In the genomic region with DNA sequence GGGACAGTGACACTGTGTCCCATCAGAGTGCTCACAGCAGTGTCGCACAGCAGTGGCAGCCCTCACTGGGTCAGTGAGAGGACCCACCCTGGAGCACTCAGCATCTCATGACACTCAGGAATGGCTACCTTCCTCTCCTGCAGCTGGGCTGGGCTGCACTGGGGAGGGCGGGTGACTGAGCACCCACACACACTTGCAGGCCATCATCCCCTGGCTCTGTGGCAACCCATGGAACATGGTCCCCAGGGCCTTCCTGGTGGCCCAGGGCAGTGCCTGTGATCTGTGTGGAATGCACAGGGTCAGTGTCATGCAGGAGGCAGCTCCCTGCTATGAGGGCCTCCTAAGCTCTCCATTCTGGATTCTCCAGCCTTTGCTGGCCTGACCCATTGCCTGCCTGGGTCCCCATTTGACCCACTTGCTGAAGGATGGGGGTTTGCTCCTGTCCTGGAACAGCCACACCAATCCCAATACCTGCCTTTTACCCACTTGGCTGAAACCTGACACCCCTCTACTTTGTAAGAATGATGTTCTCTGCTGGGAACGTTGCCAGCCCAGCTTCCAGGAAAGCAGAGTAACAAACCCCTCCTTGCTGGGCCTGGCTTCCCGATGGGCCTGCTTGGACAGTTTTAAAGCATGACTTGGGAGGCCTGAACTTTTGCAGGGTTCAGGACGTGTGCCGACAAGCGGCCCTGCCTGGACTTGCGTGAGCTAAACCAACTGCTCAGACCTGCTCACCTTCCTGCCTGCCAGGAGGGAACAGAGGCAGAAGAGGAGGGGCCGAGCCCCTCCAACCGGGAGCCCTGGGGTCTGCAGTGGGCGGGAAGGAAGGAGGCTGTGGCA, we compare ENCODE assay signal across 8 cellular contexts. TPM values are rescaled to one million over a fixed set of nuclear protein-coding genes. Genes with fewer than 3 reads are reported as not detected.
DNase-seq lines count a peak whose midpoint lies in the region; FAIRE-seq and TF ChIP-seq lines count a peak whose summit lies in the region.

No MANE protein-coding gene starts in this region.

- H3K4me1 Mint-ChIP-seq in activated CD4-positive, alpha-beta memory T cell treated with anti-CD3 and anti-CD28 coated beads, Interleukin-2, amount 10 ng/mL, durations not matched to agents 7 days and 5 days = no peaks in the 10 kb centered on the region

- H3K79me1 ChIP-seq in mesendoderm (ENCODE audit: low read length) = peaks cover 79% of the 10 kb centered on the region

- no peak for FAIRE-seq in H54 (lab: Jason Lieb, UNC)

- H3K36me3 ChIP-seq in mesendoderm (ENCODE audit: control insufficient read depth, insufficient read depth, low read length) = peaks cover 1% of the 10 kb centered on the region

- no peak overlapping the region for H2AK5ac ChIP-seq in mesendoderm (ENCODE audit: low read length)

- no peak for TF ChIP-seq CTCF in GM13976 (IDR thresholded peaks at IDR 0.05; ENCODE audit: borderline replicate concordance, control extremely low read depth, extremely low read depth, insufficient read depth, missing control alignments)

- no peak overlapping the region for H3K23ac ChIP-seq in mesendoderm (ENCODE audit: low read length)

- no peak overlapping the region for H4K8ac ChIP-seq in mesendoderm (ENCODE audit: low read depth, low read length)

- H3K27ac ChIP-seq in mesendoderm (ENCODE audit: low read depth, low read length) = no peak overlapping the region

- H2BK120ac ChIP-seq in mesendoderm (ENCODE audit: low read depth, low read length) = no peak overlapping the region

- peaks cover 99% of the 10 kb centered on the region for H3K79me2 ChIP-seq in mesendoderm (ENCODE audit: control insufficient read depth, insufficient read depth, low read length)

- H3K27me3 ChIP-seq in mesendoderm (ENCODE audit: insufficient read depth, low read length, poor library complexity) = no peaks in the 10 kb centered on the region

- POLR2A ChIA-PET in activated CD4-positive, alpha-beta memory T cell treated with anti-CD3 and anti-CD28 coated beads, Interleukin-2, amount 10 ng/mL, durations not matched to agents 7 days and 5 days (lab: Charles Lee) = no interaction called here

- no peak overlapping the region for H3K4ac ChIP-seq in mesendoderm (ENCODE audit: low read depth, low read length)

- H3K4me3 ChIP-seq in mesendoderm (ENCODE audit: low read length) = no peak overlapping the region

- no peak overlapping the region for H3K27ac Mint-ChIP-seq in activated CD4-positive, alpha-beta memory T cell treated with anti-CD3 and anti-CD28 coated beads, Interleukin-2, amount 10 ng/mL, durations not matched to agents 7 days and 5 days

- DNase-seq in H54 (ENCODE audit: insufficient read length, low spot score) = peak; percentile 76
- peak; percentile 94 for DNase-seq in NCI-H510A (lab: John Stamatoyannopoulos, UW)
- peak; percentile 24 to 63 for DNase-seq in dermis microvascular lymphatic vessel endothelial cell (ENCODE audit: low read depth in 2 of 2)
- peak; percentile 71 for DNase-seq in mesendoderm
- DNase-seq in GM13976 (ENCODE audit: low spot score) = no peak
- DNase-seq in activated CD4-positive, CD25-positive, alpha-beta regulatory T cell (lab: John Stamatoyannopoulos, UW) = no peak
- DNase-seq in activated CD4-positive, alpha-beta memory T cell treated with anti-CD3 and anti-CD28 coated beads, Interleukin-2, amount 10 ng/mL, durations not matched to agents 7 days and 5 days = no peak
- DNase-seq in activated CD8-positive, alpha-beta memory T cell treated with anti-CD3 and anti-CD28 coated beads for 24 hours = no peak

- no peaks in the 10 kb centered on the region for H3K36me3 Mint-ChIP-seq in activated CD4-positive, alpha-beta memory T cell treated with anti-CD3 and anti-CD28 coated beads, Interleukin-2, amount 10 ng/mL, durations not matched to agents 7 days and 5 days (ENCODE audit: low read depth)

- H4K5ac ChIP-seq in mesendoderm (ENCODE audit: low read length) = no peak overlapping the region

- H3K56ac ChIP-seq in mesendoderm (ENCODE audit: low read length) = peak overlapping the region; percentile 56

- no peaks in the 10 kb centered on the region for H3K9me3 Mint-ChIP-seq in activated CD4-positive, alpha-beta memory T cell treated with anti-CD3 and anti-CD28 coated beads, Interleukin-2, amount 10 ng/mL, durations not matched to agents 7 days and 5 days

- H3K4me3 Mint-ChIP-seq in activated CD4-positive, alpha-beta memory T cell treated with anti-CD3 and anti-CD28 coated beads, Interleukin-2, amount 10 ng/mL, durations not matched to agents 7 days and 5 days = no peak overlapping the region

- H3K9ac ChIP-seq in mesendoderm (ENCODE audit: low read length) = peak overlapping the region; percentile 47

- CTCF ChIA-PET in activated CD4-positive, alpha-beta memory T cell treated with anti-CD3 and anti-CD28 coated beads, Interleukin-2, amount 10 ng/mL, durations not matched to agents 7 days and 5 days (lab: Charles Lee) = no interaction called here

- no peaks in the 10 kb centered on the region for H3K27me3 Mint-ChIP-seq in activated CD4-positive, alpha-beta memory T cell treated with anti-CD3 and anti-CD28 coated beads, Interleukin-2, amount 10 ng/mL, durations not matched to agents 7 days and 5 days

- no peak overlapping the region for H3K4me2 ChIP-seq in mesendoderm (ENCODE audit: low read length)

- no CpG with 5 or more reads among the region's 11 CpGs for WGBS in mesendoderm (ENCODE audit: extremely low coverage, insufficient coverage, low lambda C conversion rate)

- no peak for TF ChIP-seq POLR2A in H54 (IDR thresholded peaks at IDR 0.05; ENCODE audit: low read depth, low read length)

- peaks cover 11% of the 10 kb centered on the region for H3K4me1 ChIP-seq in mesendoderm (ENCODE audit: control insufficient read depth, low read depth, low read length)

- no peak overlapping the region for H2BK15ac ChIP-seq in mesendoderm (replicated peaks; ENCODE audit: low read depth)

- in situ Hi-C loops in GM13976 (cut with MboI; ENCODE audit: low sequenced_read_pairs, unreplicated experiment) = no loop called here

- H3K18ac ChIP-seq in mesendoderm (ENCODE audit: low read length) = no peak overlapping the region

- H2BK5ac ChIP-seq in mesendoderm (ENCODE audit: low read length) = no peak overlapping the region

RNA-seq across cellular contexts. Expression of a gene that starts 13.7 kb away (rescaled TPM):
- total RNA-seq in dermis microvascular lymphatic vessel endothelial cell = 8.3 and 12.4 TPM in 2 replicates
- 29.4 TPM for polyA plus RNA-seq in mesendoderm (2013, experiment 1 of 2)
- polyA plus RNA-seq in mesendoderm (2013, experiment 2 of 2) = 29.5 TPM
- 1 to 10 TPM; 6.2 to 6.8 TPM for total RNA-seq in activated CD4-positive, alpha-beta memory T cell treated with anti-CD3 and anti-CD28 coated beads, Interleukin-2, amount 10 ng/mL, durations not matched to agents 7 days and 5 days

Comparison
In these comparisons a context has a peak if more than half of its experiments do, and no peak if none do; other contexts are left out.
1. DNase-seq: peak in H54 (single experiment), NCI-H510A (single experiment), dermis microvascular lymphatic vessel endothelial cell (2 of 2) and mesendoderm (single experiment); none in GM13976 (single experiment), activated CD4-positive, CD25-positive, alpha-beta regulatory T cell (0 of 4), activated CD4-positive, alpha-beta memory T cell treated with anti-CD3 and anti-CD28 coated beads, Interleukin-2, amount 10 ng/mL, durations not matched to agents 7 days and 5 days (single experiment) and activated CD8-positive, alpha-beta memory T cell treated with anti-CD3 and anti-CD28 coated beads for 24 hours (single experiment).